In genomic region chr2:23926750-23927627, GRCh38 we compare ENCODE assay signal across 8 cellular contexts. TPM values are rescaled to one million over a fixed set of nuclear protein-coding genes. Genes with fewer than 3 reads are reported as not detected.
DNase-seq lines count a peak whose midpoint lies in the region; ATAC-seq and TF ChIP-seq lines count a peak whose summit lies in the region.

Gene ATAD2B, minus strand, starts transcription at chr2:23927123. Its CDS starts 353 bp downstream, at chr2:23926770.

- peak; percentile 75 for ATAC-seq in HG02571 (IDR thresholded peaks at IDR 0.05; ENCODE audit: unreplicated experiment)
- ATAC-seq in omental fat pad (ENCODE audit: low FRiP score), result peak; percentile 97

- WGBS in testis, 2 donors, result 1% methylated on average over 36 to 76 of the region's 89 CpGs

- H3K27ac ChIP-seq in SK-N-MC (peak within 1 kb of the TSS; percentile 89), testis (peak within 1 kb of the TSS; percentile 96 to 99)

- H3K4me3 ChIP-seq in NB4 (ENCODE audit: low read depth, low read length) (peak within 1 kb of the TSS; percentile 71), SK-N-MC (peak within 1 kb of the TSS; percentile 89), testis (peak within 1 kb of the TSS; percentile 78 to 99)

- TF ChIP-seq POLR2A in NB4 (IDR thresholded peaks at IDR 0.05; ENCODE audit: extremely low read depth, insufficient read length) (peak; percentile 84), testis (IDR thresholded peaks at IDR 0.05) (peak; percentile 10)

- intact Hi-C loops in testis (cut with DNase I; ENCODE audit: low total_unique reads), result loop anchor here (5.0 kb wide), 1 partner anchor 150 kb away; the partner anchor contains the start of gene SF3B6

- no peaks in the 10 kb centered on the region for H3K9me3 ChIP-seq in SK-N-MC (ENCODE audit: low read depth, low read length)
- H3K9me3 ChIP-seq in testis, result no peaks in the 10 kb centered on the region

- peak; percentile 93 for TF ChIP-seq CTCF in GM10248 (IDR thresholded peaks at IDR 0.05; ENCODE audit: control extremely low read depth, extremely low read depth, low read depth, missing control alignments)
- TF ChIP-seq CTCF in NB4 (IDR thresholded peaks at IDR 0.05; ENCODE audit: low read depth, low read length), result peak; percentile 65
- peak in 2 of 3 donors; percentile 34 to 42 for TF ChIP-seq CTCF in omental fat pad (IDR thresholded peaks at IDR 0.05)
- peak; percentile 80 to 93 (median 81) for TF ChIP-seq CTCF in testis (IDR thresholded peaks at IDR 0.05)

- POLR2A ChIA-PET in GM10248 (lab: Yijun Ruan, JAX), result interaction anchor here (0.5 to 3.3 kb wide), 15 partner anchors 8 to 512 kb away, joined by 3 to 37 read pairs (median 5); partner anchors contain the start of genes SF3B6, UBXN2A and WDCP

- H3K36me3 ChIP-seq in SK-N-MC (ENCODE audit: insufficient read depth, low read length) (no peaks in the 10 kb centered on the region), testis (ENCODE audit: low read depth, missing control alignments) (no peaks in the 10 kb centered on the region)

- DNase-seq in GM10248 (ENCODE audit: extremely low spot score), result peak; percentile 93
- peak; percentile 97 for DNase-seq in NB4 (ENCODE audit: low read depth)
- peak; percentile 57 for DNase-seq in SK-N-MC (ENCODE audit: low read depth, low spot score)
- peak; percentile 95 for DNase-seq in activated naive CD4-positive, alpha-beta T cell treated with anti-CD3 and anti-CD28 coated beads, Interleukin-2, amount 50 U/mL, for 16 hours
- no peak for DNase-seq in glomerular endothelial cell (ENCODE audit: extremely low read depth, low read depth, low spot score)
- DNase-seq in omental fat pad (ENCODE audit: low spot score), result peak; percentile 48
- peak; percentile 91 for DNase-seq in testis

- H3K9ac ChIP-seq in SK-N-MC (ENCODE audit: insufficient read length), result peak within 1 kb of the TSS; percentile 98

- no peaks in the 10 kb centered on the region for H3K27me3 ChIP-seq in testis

- H3K4me1 ChIP-seq in testis, result peaks cover 13% of the 10 kb centered on the region

- CTCF ChIA-PET in GM10248 (lab: Yijun Ruan, JAX), result interaction anchor here (0.6 to 3.7 kb wide), 45 partner anchors 9 to 287 kb away, joined by 3 to 38 read pairs (median 4); partner anchors contain the start of genes SF3B6, TP53I3, UBXN2A and WDCP

RNA-seq across cellular contexts. Expression of gene ATAD2B, which starts in this region (rescaled TPM):
- total RNA-seq in glomerular endothelial cell (6.5 and 12.7 TPM in 2 replicates), omental fat pad (10 to 100 TPM; 17.1 to 45.4 (median 22.9) TPM), testis (10 to 100 TPM; 23.2 to 32.3 TPM)
- 11.7 TPM for polyA plus RNA-seq in testis (ENCODE audit: insufficient read depth, low read depth, low replicate concordance)

Comparison
In these comparisons a context has a peak if more than half of its experiments do, and no peak if none do; other contexts are left out.
1. CTCF ChIP-seq: peak in every context shown above with its lines; median percentile 93 in GM10248; 81 in testis; 65 in NB4; 38 in omental fat pad.